ENCODE assay signal across 11 cellular contexts in the genomic region with DNA sequence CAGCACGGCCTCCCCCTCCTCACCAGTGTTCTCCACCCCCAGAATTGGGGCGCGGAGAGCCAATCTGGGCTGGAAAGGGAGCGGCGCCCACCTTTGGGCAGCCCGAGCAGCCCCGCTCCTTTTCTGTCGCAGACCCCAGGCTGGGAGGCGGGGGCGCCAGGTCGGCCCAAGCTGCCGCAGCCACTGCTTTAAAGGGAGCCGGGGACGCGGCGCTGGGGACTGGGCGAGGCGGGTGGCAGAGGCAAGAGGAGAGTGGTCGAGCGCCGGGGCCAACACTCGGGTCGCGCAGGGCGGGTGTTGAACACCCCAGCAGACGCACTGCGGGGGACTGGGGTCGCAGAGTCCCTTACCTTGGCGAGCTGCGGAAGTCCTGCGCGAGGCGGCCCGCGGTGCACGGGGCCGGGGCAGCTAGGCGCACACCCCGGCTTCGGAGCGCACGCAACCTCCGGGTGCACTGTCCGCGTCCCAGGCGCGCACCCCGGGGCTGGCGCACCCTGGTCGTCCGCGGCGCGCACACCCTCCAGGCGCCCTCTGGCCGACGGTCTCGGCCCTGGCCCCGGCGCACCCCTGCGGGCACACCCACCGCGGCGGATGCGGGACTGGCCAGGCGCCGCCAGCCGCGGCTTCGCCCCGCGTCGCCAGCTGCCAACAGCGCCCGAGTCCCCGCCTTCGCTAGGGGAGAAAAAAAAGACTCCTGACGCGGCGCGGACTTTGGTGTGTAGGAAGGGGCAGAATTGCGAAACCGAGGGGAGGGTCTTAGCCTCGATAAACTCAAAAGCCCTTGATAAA. TPM values are rescaled to one million over a fixed set of nuclear protein-coding genes. Genes with fewer than 3 reads are reported as not detected.
A peak's percentile ranks its signal among the peaks of the same experiment; 100 is the strongest.
DNase-seq lines count a peak whose midpoint lies in the region; ATAC-seq and TF ChIP-seq lines count a peak whose summit lies in the region.
"Had no signal": no experiment of that assay in that cellular context is flagged by ENCODE, and none has a peak within 500 bp of the region (broad histone marks: within the 10 kb centered on the region; RNA-seq: fewer than 3 reads in every experiment).

Gene KANK4 (minus strand): TSS at position 679 of the 789 bp plus-strand sequence. CDS start 37,870 bp downstream, outside the sequence.

- H3K4me3 ChIP-seq in ascending aorta, result peak within 1 kb of the TSS; percentile 33 to 51
- H3K4me3 ChIP-seq in spleen, result peak within 1 kb of the TSS in 7 of 8 donors; percentile 15 to 57 (median 23)

- ATAC-seq in left colon, result peak; percentile 97
- no peak for ATAC-seq in GM18517 (IDR thresholded peaks at IDR 0.05; ENCODE audit: unreplicated experiment)

- H3K27ac ChIP-seq in ascending aorta (no peak within 1 kb of the TSS), spleen (no peak within 1 kb of the TSS)
- H3K27ac ChIP-seq: 22Rv1 had no signal

- peaks cover 0 to 5% of the 10 kb centered on the region in 2 donors for H3K4me1 ChIP-seq in ascending aorta
- H3K4me1 ChIP-seq in spleen, result peaks cover 0 to 17% (median 6%) of the 10 kb centered on the region in 6 donors

- TF ChIP-seq CTCF in ascending aorta (IDR thresholded peaks at IDR 0.05) (no peak), spleen (IDR thresholded peaks at IDR 0.05 in 8 of 11, conservative IDR thresholded peaks at IDR 0.05 in 3 of 11) (no peak)

- no peaks in the 10 kb centered on the region for H3K27me3 ChIP-seq in ascending aorta
- peaks cover 0 to 41% (median 20%) of the 10 kb centered on the region in 7 donors for H3K27me3 ChIP-seq in spleen (replicated peaks in 1 of 7)

- TF ChIP-seq POLR2A in spleen (IDR thresholded peaks at IDR 0.05), result no peak

- 1 to 2% (median 1%) methylated on average over 27 to 84 of the region's 84 CpGs for WGBS in spleen, 5 donors

- DNase-seq in DMS 273 (lab: John Stamatoyannopoulos, UW; ENCODE audit: unreplicated experiment) (peak; percentile 69), DMS 273 treated with DMSO at 0.1 percent for 48 hours (lab: John Stamatoyannopoulos, UW) (no peak), ascending aorta (ENCODE audit: low spot score in 2 of 2) (no peak), left colon (peak in 1 of 2 donors; percentile 41), spleen (no peak), NAMALWA (ENCODE audit: low spot score) (no peak), NCI-H1092 (lab: John Stamatoyannopoulos, UW) (no peak)
- DNase-seq: activated CD8-positive, alpha-beta memory T cell treated with anti-CD3 and anti-CD28 coated beads, Interleukin-2, amount 50 U/mL, for 4 hours; NCI-H1694 had no signal

- no peaks in the 10 kb centered on the region for H3K36me3 ChIP-seq in ascending aorta
- H3K36me3 ChIP-seq in spleen, result no peaks in the 10 kb centered on the region

- intact Hi-C loops in ascending aorta (cut with DNase I) (no loop called here), left colon (cut with DNase I, micrococcal nuclease) (no loop called here), spleen (cut with DNase I; ENCODE audit: low total_unique reads) (no loop called here)

- H3K9me3 ChIP-seq in ascending aorta (no peaks in the 10 kb centered on the region), spleen (no peaks in the 10 kb centered on the region)

RNA-seq across cellular contexts. Expression of gene KANK4, which starts in this region (rescaled TPM):
- total RNA-seq in ascending aorta (not detected), left colon (1 to 10 TPM in 1 of 2 donors, under 1 TPM in 1; 0.50 to 2.8 TPM), spleen (1 to 10 TPM in 1 of 7 donors, under 1 TPM in 6; 0.20 to 1.3 (median 0.51) TPM)
- polyA plus RNA-seq in spleen, result under 1 TPM; 0.11 to 0.70 (median 0.17) TPM
